In genomic region chr9:15936316-15936869, GRCh38 we compare ENCODE assay signal across 10 cellular contexts.
DNase-seq lines count a peak whose midpoint lies in the region; ATAC-seq and TF ChIP-seq lines count a peak whose summit lies in the region.
"Had no signal": no experiment of that assay in that cellular context is flagged by ENCODE, and none has a peak within 500 bp of the region (broad histone marks: within the 10 kb centered on the region; RNA-seq: fewer than 3 reads in every experiment).

No MANE protein-coding gene starts in this region.

- H3K4me1 ChIP-seq in thoracic aorta (ENCODE audit: control insufficient read depth in 1 of 2, low read depth in 2 of 2) = peaks cover 7 to 12% of the 10 kb centered on the region in 2 donors
- H3K4me1 ChIP-seq: right lobe of liver had no signal

- H3K4me3 ChIP-seq in fibroblast of villous mesenchyme (ENCODE audit: low read depth, low read length) (no peak overlapping the region), thoracic aorta (no peak overlapping the region)
- H3K4me3 ChIP-seq: right lobe of liver had no signal

- no peaks in the 10 kb centered on the region for H3K36me3 ChIP-seq in thoracic aorta
- H3K36me3 ChIP-seq: right lobe of liver had no signal

- H3K27me3 ChIP-seq in thoracic aorta (replicated peaks; ENCODE audit: insufficient read depth) = no peaks in the 10 kb centered on the region
- H3K27me3 ChIP-seq: right lobe of liver had no signal

- peak; percentile 43 for ATAC-seq in thoracic aorta (ENCODE audit: insufficient number of reproducible peaks, low FRiP score, low read depth)
- no peak for ATAC-seq in HG03439 (IDR thresholded peaks at IDR 0.05; ENCODE audit: unreplicated experiment)
- ATAC-seq: right lobe of liver had no signal

- peaks cover 6% of the 10 kb centered on the region for H3K9me3 ChIP-seq in thoracic aorta
- H3K9me3 ChIP-seq: right lobe of liver had no signal

- TF ChIP-seq CTCF in fibroblast of villous mesenchyme (IDR thresholded peaks at IDR 0.05; ENCODE audit: insufficient read depth, low read depth, low read length) = no peak
- TF ChIP-seq CTCF in thoracic aorta (IDR thresholded peaks at IDR 0.05) = no peak

- DNase-seq in NCI-H2081 (lab: John Stamatoyannopoulos, UW) (peak; percentile 8 to 53), NCI-H2081 treated with DMSO at 0.1 percent for 48 hours (lab: John Stamatoyannopoulos, UW) (no peak), NCI-H748 (lab: John Stamatoyannopoulos, UW; ENCODE audit: unreplicated experiment) (peak; percentile 92), fibroblast of villous mesenchyme (ENCODE audit: low read depth) (peak; percentile 48), thoracic aorta (ENCODE audit: low spot score) (no peak), NCI-H226 (no peak), hepatic stellate cell (ENCODE audit: low spot score) (no peak)
- DNase-seq: ACHN, right lobe of liver had no signal

- no peak overlapping the region for H3K27ac ChIP-seq in thoracic aorta
- H3K27ac ChIP-seq: right lobe of liver had no signal

Comparison
In these comparisons a context has a peak if more than half of its experiments do, and no peak if none do; other contexts are left out.
1. DNase-seq: peak in NCI-H2081 (2 of 2), NCI-H748 (single experiment) and fibroblast of villous mesenchyme (single experiment); none in NCI-H2081 treated with DMSO at 0.1 percent for 48 hours (single experiment), thoracic aorta (single experiment), NCI-H226 (single experiment) and hepatic stellate cell (single experiment).